ENCODE assay signal across 20 cellular contexts in the genomic region with DNA sequence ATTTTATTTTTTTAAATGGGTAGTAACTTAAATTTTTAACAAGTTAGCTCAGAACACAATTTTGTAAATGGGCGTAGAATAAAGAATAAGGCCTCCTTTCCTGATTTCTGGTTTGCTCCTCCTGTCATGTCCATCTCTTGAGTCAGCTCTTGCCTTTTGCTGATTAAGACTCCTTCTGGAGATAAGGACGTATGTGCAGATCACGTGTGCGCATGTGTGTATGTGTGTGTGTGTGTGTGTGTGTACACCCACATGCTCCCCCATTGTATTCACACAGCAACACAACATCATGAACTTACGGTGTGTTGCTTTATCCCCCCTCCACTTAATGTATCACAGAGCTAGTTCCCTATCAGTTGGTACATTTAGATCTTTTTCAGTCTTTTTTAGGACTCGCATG.
"Had no signal": no experiment of that assay in that cellular context is flagged by ENCODE, and none has a peak within 500 bp of the region (broad histone marks: within the 10 kb centered on the region; RNA-seq: fewer than 3 reads in every experiment).

No MANE protein-coding gene starts in this region.

- H3K27me3 ChIP-seq: esophagus squamous epithelium, pancreas, right lobe of liver, upper lobe of right lung had no signal

- H3K4me2 ChIP-seq: smooth muscle cell had no signal

- DNase-seq: activated CD4-positive, alpha-beta memory T cell treated with anti-CD3 and anti-CD28 coated beads, Interleukin-2, amount 10 ng/mL, durations not matched to agents 7 days and 5 days; activated CD4-positive, alpha-beta T cell treated with anti-CD3 and anti-CD28 coated beads for 48 hours; activated CD4-positive, CD25-positive, alpha-beta regulatory T cell; activated CD8-positive, alpha-beta memory T cell treated with anti-CD3 and anti-CD28 coated beads, Interleukin-2, amount 10 ng/mL, durations not matched to agents 7 days and 5 days; effector CD4-positive, alpha-beta T cell; esophagus squamous epithelium; immature natural killer cell; left ventricle myocardium superior; mesenchymal stem cell; mucosa of descending colon; naive thymus-derived CD4-positive, alpha-beta T cell; pancreas; right lobe of liver; stimulated activated CD4-positive, alpha-beta T cell treated with anti-CD3 and anti-CD28 coated beads, Interleukin-4, amount 100 ng/mL, for 24 hours; upper lobe of right lung had no signal

- H3K9me3 ChIP-seq: pancreas had no signal

- H3K4me3 ChIP-seq: esophagus squamous epithelium, mucosa of descending colon, pancreas, right lobe of liver, smooth muscle cell, thoracic aorta, upper lobe of right lung had no signal

- H3K36me3 ChIP-seq: esophagus squamous epithelium, pancreas, right lobe of liver, thoracic aorta, upper lobe of right lung had no signal

- H3K4me3 Mint-ChIP-seq: activated CD4-positive, alpha-beta memory T cell treated with anti-CD3 and anti-CD28 coated beads, Interleukin-2, amount 10 ng/mL, durations not matched to agents 7 days and 5 days; activated CD8-positive, alpha-beta memory T cell treated with anti-CD3 and anti-CD28 coated beads, Interleukin-2, amount 10 ng/mL, durations not matched to agents 7 days and 5 days; activated naive CD8-positive, alpha-beta T cell; immature natural killer cell; naive thymus-derived CD4-positive, alpha-beta T cell; stimulated activated effector memory CD8-positive, alpha-beta T cell treated with anti-CD3 and anti-CD28 coated beads, Interleukin-12 subunit alpha, Interleukin-12 subunit beta, amount 100 ng/mL, for 72 hours; T-helper 2 cell treated with Interferon-gamma antibody and Interleukin-4, amounts not matched to agents 5 μg/mL and 100 μg/mL, for 36 hours had no signal

- H3K4me1 ChIP-seq: right lobe of liver had no signal

- H3K27me3 Mint-ChIP-seq: activated CD4-positive, alpha-beta memory T cell treated with anti-CD3 and anti-CD28 coated beads, Interleukin-2, amount 10 ng/mL, durations not matched to agents 7 days and 5 days; activated CD8-positive, alpha-beta memory T cell treated with anti-CD3 and anti-CD28 coated beads, Interleukin-2, amount 10 ng/mL, durations not matched to agents 7 days and 5 days; activated naive CD8-positive, alpha-beta T cell; naive thymus-derived CD4-positive, alpha-beta T cell had no signal

- H3K27ac ChIP-seq: esophagus squamous epithelium, pancreas, right lobe of liver, thoracic aorta, upper lobe of right lung had no signal

- H3K36me3 Mint-ChIP-seq: stimulated activated effector memory CD8-positive, alpha-beta T cell treated with anti-CD3 and anti-CD28 coated beads, Interleukin-12 subunit alpha, Interleukin-12 subunit beta, amount 100 ng/mL, for 72 hours had no signal

- ATAC-seq: activated CD8-positive, alpha-beta memory T cell treated with anti-CD3 and anti-CD28 coated beads, Interleukin-2, amount 10 ng/mL, durations not matched to agents 7 days and 5 days; left ventricle myocardium superior; stimulated activated effector memory CD8-positive, alpha-beta T cell treated with anti-CD3 and anti-CD28 coated beads, Interleukin-12 subunit alpha, Interleukin-12 subunit beta, amount 100 ng/mL, for 72 hours had no signal

- H3K27ac Mint-ChIP-seq: activated CD4-positive, alpha-beta memory T cell treated with anti-CD3 and anti-CD28 coated beads, Interleukin-2, amount 10 ng/mL, durations not matched to agents 7 days and 5 days; activated naive CD8-positive, alpha-beta T cell; immature natural killer cell; naive thymus-derived CD4-positive, alpha-beta T cell; stimulated activated effector memory CD8-positive, alpha-beta T cell treated with anti-CD3 and anti-CD28 coated beads, Interleukin-12 subunit alpha, Interleukin-12 subunit beta, amount 100 ng/mL, for 72 hours; T-helper 2 cell treated with Interferon-gamma antibody and Interleukin-4, amounts not matched to agents 5 μg/mL and 100 μg/mL, for 36 hours had no signal
